ENCODE assay signal across 1 cellular context in genomic region chr7:136551618-136552017, GRCh38.
TF ChIP-seq lines count a peak whose summit lies in the region.

No MANE protein-coding gene starts in this region.

TF ChIP-seq in SK-N-SH, 30 proteins besides CTCF, POLR2A, EP300 and RAD21 (continued from another document):
- no peak for TF ChIP-seq FOSL2 (IDR thresholded peaks at IDR 0.05; ENCODE audit: borderline replicate concordance, low read depth)
- TF ChIP-seq TAF1 (IDR thresholded peaks at IDR 0.05; ENCODE audit: borderline replicate concordance, low read depth, low read length) = no peak
- TF ChIP-seq GATA2 (CRISPR knock-in tag; IDR thresholded peaks at IDR 0.05) = peak; percentile 30; the same call in 1 of the 2 replicates
- TF ChIP-seq, protein P1, sequence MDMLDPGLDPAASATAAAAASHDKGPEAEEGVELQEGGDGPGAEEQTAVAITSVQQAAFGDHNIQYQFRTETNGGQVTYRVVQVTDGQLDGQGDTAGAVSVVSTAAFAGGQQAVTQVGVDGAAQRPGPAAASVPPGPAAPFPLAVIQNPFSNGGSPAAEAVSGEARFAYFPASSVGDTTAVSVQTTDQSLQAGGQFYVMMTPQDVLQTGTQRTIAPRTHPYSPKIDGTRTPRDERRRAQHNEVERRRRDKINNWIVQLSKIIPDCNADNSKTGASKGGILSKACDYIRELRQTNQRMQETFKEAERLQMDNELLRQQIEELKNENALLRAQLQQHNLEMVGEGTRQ (IDR thresholded peaks at IDR 0.05; ENCODE audit: borderline replicate concordance, low read depth, low read length) = no peak
- TF ChIP-seq JUND (IDR thresholded peaks at IDR 0.05) = no peak
